In genomic region chr2:169694113-169694893, GRCh38 we compare ENCODE assay signal across 1 cellular context.
TF ChIP-seq lines count a peak whose summit lies in the region.

TSS of gene CFAP210 (minus strand) at chr2:169694405. CDS start at chr2:169694327, 78 bp downstream.
TSS of gene PHOSPHO2 (plus strand) at chr2:169694469. CDS start at chr2:169700972, 6,503 bp downstream.

TF ChIP-seq in HepG2, 621 proteins besides CTCF, POLR2A, EP300 and RAD21 (continued from another document and continues in another):
- TF ChIP-seq DRAP1 (CRISPR knock-in tag; IDR thresholded peaks at IDR 0.05) (peak; percentile 77; the same call in 1 of the 2 replicates), ZNF337 (CRISPR knock-in tag; IDR thresholded peaks at IDR 0.05; ENCODE audit: borderline replicate concordance, low read depth) (peak; percentile 94; the same call in 1 of the 2 replicates), HDAC6 (IDR thresholded peaks at IDR 0.05; ENCODE audit: low read depth, low read length) (no peak), ZNF597 (CRISPR knock-in tag; IDR thresholded peaks at IDR 0.05) (no peak), HIC2 (CRISPR knock-in tag; IDR thresholded peaks at IDR 0.05; ENCODE audit: low read depth) (peak; percentile 52; the same call in 1 of the 2 replicates), KLF12 (CRISPR knock-in tag; IDR thresholded peaks at IDR 0.05; ENCODE audit: borderline replicate concordance) (peak; percentile 66; the same call in 1 of the 2 replicates), CREM (IDR thresholded peaks at IDR 0.05) (peak; percentile 96), CREM (CRISPR knock-in tag; IDR thresholded peaks at IDR 0.05) (0 out of 2 replicates have a peak, but pooled peaks have one; percentile 54), HNRNPH1 (optimal IDR thresholded peaks at IDR 0.05; ENCODE audit: low read depth, low read length) (no peak), ZNF24 (IDR thresholded peaks at IDR 0.05) (no peak), WIZ (CRISPR knock-in tag; IDR thresholded peaks at IDR 0.05) (no peak; the same call in 1 of the 2 replicates), ZNF790 (CRISPR knock-in tag; IDR thresholded peaks at IDR 0.05; ENCODE audit: borderline replicate concordance) (0 out of 2 replicates have a peak, but pooled peaks have one; percentile 9), CHD4 (IDR thresholded peaks at IDR 0.05; ENCODE audit: borderline replicate concordance, low read length) (no peak), ZKSCAN1 (IDR thresholded peaks at IDR 0.05; ENCODE audit: low read length) (no peak), ARID2 (CRISPR knock-in tag; IDR thresholded peaks at IDR 0.05; ENCODE audit: borderline replicate concordance) (peak; percentile 92), ETV5 (CRISPR knock-in tag; IDR thresholded peaks at IDR 0.05; ENCODE audit: borderline replicate concordance) (peak; percentile 88), ZNF512 (CRISPR knock-in tag; IDR thresholded peaks at IDR 0.05) (peak; percentile 21; the same call in 1 of the 2 replicates), THYN1 (CRISPR knock-in tag; IDR thresholded peaks at IDR 0.05; ENCODE audit: borderline replicate concordance, low read depth) (peak; percentile 64; the same call in 1 of the 2 replicates), PTBP1 (IDR thresholded peaks at IDR 0.05; ENCODE audit: low read depth, low read length, poor library complexity, severe bottlenecking) (peak; percentile 80), TMF1 (CRISPR knock-in tag; IDR thresholded peaks at IDR 0.05; ENCODE audit: low read depth) (peak; percentile 92), ZNF777 (CRISPR knock-in tag; IDR thresholded peaks at IDR 0.05) (peak; percentile 79), ZBTB43 (CRISPR knock-in tag; conservative IDR thresholded peaks at IDR 0.05) (peak; percentile 83; the same call in 1 of the 2 replicates), ZFX (CRISPR knock-in tag; IDR thresholded peaks at IDR 0.05; ENCODE audit: low read depth) (peak; percentile 96), MLXIP (CRISPR knock-in tag; IDR thresholded peaks at IDR 0.05; ENCODE audit: borderline replicate concordance) (no peak; the same call in none of the 2 replicates), TBL1XR1 (IDR thresholded peaks at IDR 0.05; ENCODE audit: borderline replicate concordance, low read length, partially characterized antibody) (peak; percentile 40), FOXJ3 (CRISPR knock-in tag; IDR thresholded peaks at IDR 0.05; ENCODE audit: borderline replicate concordance) (peak; percentile 88), NAIF1 (CRISPR knock-in tag; IDR thresholded peaks at IDR 0.05; ENCODE audit: borderline replicate concordance) (peak; percentile 90; the same call in 1 of the 2 replicates), ZNF33B (CRISPR knock-in tag; IDR thresholded peaks at IDR 0.05) (peak; percentile 96), ZNF549 (CRISPR knock-in tag; IDR thresholded peaks at IDR 0.05) (0 out of 2 replicates have a peak, but pooled peaks have one; percentile 74), SMAD1 (CRISPR knock-in tag; IDR thresholded peaks at IDR 0.05; ENCODE audit: borderline replicate concordance, low read depth) (peak; percentile 75; the same call in 1 of the 2 replicates), ZNF343 (CRISPR knock-in tag; IDR thresholded peaks at IDR 0.05) (no peak; the same call in 1 of the 2 replicates), ZNF510 (CRISPR knock-in tag; IDR thresholded peaks at IDR 0.05; ENCODE audit: low read depth) (no peak), ZNF605 (CRISPR knock-in tag; IDR thresholded peaks at IDR 0.05) (peak; percentile 99), ARID5B (CRISPR knock-in tag; IDR thresholded peaks at IDR 0.05) (peak; percentile 76), FUBP1 (CRISPR knock-in tag; IDR thresholded peaks at IDR 0.05; ENCODE audit: borderline replicate concordance) (no peak), RBFOX2 (IDR thresholded peaks at IDR 0.05; ENCODE audit: low read depth, low read length) (peak; percentile 98), ZNF235 (CRISPR knock-in tag; IDR thresholded peaks at IDR 0.05; ENCODE audit: borderline replicate concordance) (0 out of 2 replicates have a peak, but pooled peaks have one; percentile 63), ZMYM2 (CRISPR knock-in tag; IDR thresholded peaks at IDR 0.05) (peak; percentile 32; the same call in 1 of the 2 replicates), MTF1 (CRISPR knock-in tag; IDR thresholded peaks at IDR 0.05) (peak; percentile 82; the same call in 1 of the 2 replicates), ATF5 (CRISPR knock-in tag; IDR thresholded peaks at IDR 0.05; ENCODE audit: low read depth) (no peak), NR2F1 (CRISPR knock-in tag; IDR thresholded peaks at IDR 0.05) (peak in 1 of 2 experiments; percentile 56; a peak in 2 of 4 replicates)
